ENCODE assay signal across 19 cellular contexts in the genomic region with DNA sequence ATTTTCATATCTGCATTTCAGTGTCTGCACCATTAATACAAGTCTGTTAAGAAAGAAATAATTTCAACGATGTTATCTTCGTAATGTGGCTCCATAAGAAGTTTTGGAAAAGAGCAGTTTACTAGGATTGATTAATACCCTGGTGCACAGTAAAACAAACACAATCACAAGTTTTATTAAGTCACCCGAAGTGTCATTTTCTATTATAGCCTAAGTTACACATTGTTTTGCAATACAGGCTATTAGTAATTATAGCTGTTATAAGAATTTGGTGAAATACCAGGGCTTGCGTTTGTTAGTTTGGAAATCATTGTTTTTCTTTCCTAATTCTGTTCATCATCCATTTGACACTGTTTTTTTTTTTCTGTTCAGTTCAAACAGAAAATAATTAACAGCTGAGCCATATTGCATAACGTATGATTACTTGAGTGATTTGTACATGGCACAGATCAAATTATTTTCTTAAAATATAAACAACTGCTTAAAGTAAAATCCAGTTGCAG. TPM values are rescaled to one million over a fixed set of nuclear protein-coding genes. Genes with fewer than 3 reads are reported as not detected.
DNase-seq lines count a peak whose midpoint lies in the region; ATAC-seq and TF ChIP-seq lines count a peak whose summit lies in the region.
"Had no signal": no experiment of that assay in that cellular context is flagged by ENCODE, and none has a peak within 500 bp of the region (broad histone marks: within the 10 kb centered on the region; RNA-seq: fewer than 3 reads in every experiment).

No MANE protein-coding gene starts in this region.

- H2AFZ ChIP-seq in PC-9 = no peak overlapping the region

- peaks cover 23% of the 10 kb centered on the region for H3K27me3 Mint-ChIP-seq in activated CD4-positive, alpha-beta T cell treated with anti-CD3 and anti-CD28 coated beads, Interleukin-2, amount 10 ng/mL, durations not matched to agents 7 days and 5 days

- peak overlapping the region; percentile 13 for H3K9ac ChIP-seq in adipocyte (ENCODE audit: low read length)

- DNase-seq in adipocyte (ENCODE audit: low read depth) = no peak
- peak; percentile 39 for DNase-seq in fibroblast of villous mesenchyme (ENCODE audit: low read depth)
- DNase-seq in omental fat pad (ENCODE audit: low spot score) = no peak
- no peak for DNase-seq in aorta
- DNase-seq in DMS114 treated with DMSO at 0.1 percent for 48 hours (lab: John Stamatoyannopoulos, UW; ENCODE audit: unreplicated experiment) = no peak
- no peak for DNase-seq in PC-9
- DNase-seq in activated CD4-positive, alpha-beta T cell treated with anti-CD3 and anti-CD28 coated beads, Interleukin-2, amount 10 ng/mL, durations not matched to agents 7 days and 5 days = no peak
- DNase-seq: BE2C; C1 segment of cervical spinal cord; CD4-positive, CD25-positive, alpha-beta regulatory T cell; CD8-positive, alpha-beta memory T cell; COR-L47; DMS 273 treated with DMSO at 0.1 percent for 48 hours; GOT3; H7; HFFc6 had no signal

- no peaks in the 10 kb centered on the region for H4K20me1 ChIP-seq in PC-9 (ENCODE audit: insufficient read depth)

- TF ChIP-seq CTCF in fibroblast of villous mesenchyme (IDR thresholded peaks at IDR 0.05; ENCODE audit: insufficient read depth, low read depth, low read length) = no peak
- TF ChIP-seq CTCF in omental fat pad (IDR thresholded peaks at IDR 0.05) = no peak
- TF ChIP-seq CTCF in PC-9 (conservative IDR thresholded peaks at IDR 0.05) = no peak

- no peaks in the 10 kb centered on the region for H3F3A ChIP-seq in PC-9 (ENCODE audit: insufficient read depth, low read depth)

- H3K36me3 Mint-ChIP-seq in activated CD4-positive, alpha-beta T cell treated with anti-CD3 and anti-CD28 coated beads, Interleukin-2, amount 10 ng/mL, durations not matched to agents 7 days and 5 days (ENCODE audit: low read depth) = no peaks in the 10 kb centered on the region
- H3K36me3 Mint-ChIP-seq: CD4-positive, CD25-positive, alpha-beta regulatory T cell; CD8-positive, alpha-beta memory T cell had no signal

- ATAC-seq in omental fat pad (ENCODE audit: low FRiP score) (peak; percentile 68), aorta (ENCODE audit: low FRiP score) (peak; percentile 33)
- ATAC-seq: HCT116, HepG2 had no signal

- WGBS in aorta, 2 donors = 58 to 64% methylated on average over 5 of the region's 5 CpGs

- H3K4me1 Mint-ChIP-seq in activated CD4-positive, alpha-beta T cell treated with anti-CD3 and anti-CD28 coated beads, Interleukin-2, amount 10 ng/mL, durations not matched to agents 7 days and 5 days = no peaks in the 10 kb centered on the region
- H3K4me1 Mint-ChIP-seq: CD4-positive, CD25-positive, alpha-beta regulatory T cell; CD8-positive, alpha-beta memory T cell; IgD-negative memory B cell had no signal

- no peak overlapping the region for H3K27ac Mint-ChIP-seq in activated CD4-positive, alpha-beta T cell treated with anti-CD3 and anti-CD28 coated beads, Interleukin-2, amount 10 ng/mL, durations not matched to agents 7 days and 5 days
- H3K27ac Mint-ChIP-seq: CD4-positive, CD25-positive, alpha-beta regulatory T cell; CD8-positive, alpha-beta memory T cell; HFFc6; IgD-negative memory B cell had no signal

- no peaks in the 10 kb centered on the region for H3K9me3 Mint-ChIP-seq in activated CD4-positive, alpha-beta T cell treated with anti-CD3 and anti-CD28 coated beads, Interleukin-2, amount 10 ng/mL, durations not matched to agents 7 days and 5 days
- H3K9me3 Mint-ChIP-seq: HFFc6 had no signal

- no peaks in the 10 kb centered on the region for H3K9me2 ChIP-seq in PC-9 (ENCODE audit: insufficient read depth)

- H3K4me1 ChIP-seq in adipocyte (ENCODE audit: control insufficient read depth, insufficient read depth, low read length) = peaks cover 17% of the 10 kb centered on the region
- peaks cover 2 to 3% of the 10 kb centered on the region in 2 donors for H3K4me1 ChIP-seq in aorta (ENCODE audit: control insufficient read depth in 1 of 2, insufficient read depth in 2 of 2, low read length in 2 of 2)
- no peaks in the 10 kb centered on the region for H3K4me1 ChIP-seq in PC-9 (replicated peaks; ENCODE audit: insufficient read depth)
- H3K4me1 ChIP-seq: BE2C had no signal

- no peak overlapping the region for H3K27ac ChIP-seq in aorta (ENCODE audit: low read depth in 1 of 2, low read length in 2 of 2)
- no peak overlapping the region for H3K27ac ChIP-seq in PC-9

- H3K9me3 ChIP-seq in adipocyte (ENCODE audit: control insufficient read depth, low read length) = no peaks in the 10 kb centered on the region
- H3K9me3 ChIP-seq in aorta (ENCODE audit: control insufficient read depth, low read length) = no peaks in the 10 kb centered on the region
- H3K9me3 ChIP-seq in PC-9 (ENCODE audit: insufficient read depth, low read depth) = no peaks in the 10 kb centered on the region
- H3K9me3 ChIP-seq: BE2C had no signal

- no peaks in the 10 kb centered on the region for H3K79me2 ChIP-seq in PC-9 (ENCODE audit: low read depth)

- H3K4me3 ChIP-seq in adipocyte (ENCODE audit: low read length) (peak overlapping the region; percentile 42), fibroblast of villous mesenchyme (ENCODE audit: low read depth, low read length) (no peak overlapping the region), aorta (ENCODE audit: low read length in 2 of 2) (no peak overlapping the region), PC-9 (no peak overlapping the region)

- POLR2A ChIA-PET in PC-9 (lab: Charles Lee; ENCODE audit: unreplicated experiment) = interaction anchor here (0.6 kb wide), 1 partner anchor 20 kb away, joined by 7 read pairs; no protein-coding TSS in a partner anchor
- POLR2A ChIA-PET in activated CD4-positive, alpha-beta T cell treated with anti-CD3 and anti-CD28 coated beads, Interleukin-2, amount 10 ng/mL, durations not matched to agents 7 days and 5 days (lab: Charles Lee) = no interaction called here

- no peak overlapping the region for H3K4me2 ChIP-seq in PC-9

- BruUV-seq in PC-9 (replicated peaks; lab: Mats Ljungman, UMichigan) = no TSS peak

- CTCF ChIA-PET in PC-9 (lab: Charles Lee) = no interaction called here
- CTCF ChIA-PET in activated CD4-positive, alpha-beta T cell treated with anti-CD3 and anti-CD28 coated beads, Interleukin-2, amount 10 ng/mL, durations not matched to agents 7 days and 5 days (lab: Charles Lee) = no interaction called here

- H3K4me3 Mint-ChIP-seq in activated CD4-positive, alpha-beta T cell treated with anti-CD3 and anti-CD28 coated beads, Interleukin-2, amount 10 ng/mL, durations not matched to agents 7 days and 5 days = no peak overlapping the region
- H3K4me3 Mint-ChIP-seq: CD4-positive, CD25-positive, alpha-beta regulatory T cell; CD8-positive, alpha-beta memory T cell; HFFc6; IgD-negative memory B cell had no signal

- H3K36me3 ChIP-seq in adipocyte (ENCODE audit: control insufficient read depth, insufficient read depth, low read length, severe bottlenecking) = peaks cover 7% of the 10 kb centered on the region
- no peaks in the 10 kb centered on the region for H3K36me3 ChIP-seq in aorta (ENCODE audit: control insufficient read depth in 1 of 2, insufficient read depth in 2 of 2, low read length in 1 of 2)
- no peaks in the 10 kb centered on the region for H3K36me3 ChIP-seq in PC-9 (ENCODE audit: low read depth)
- H3K36me3 ChIP-seq: BE2C had no signal

- H3K27me3 ChIP-seq in adipocyte (replicated peaks; ENCODE audit: control insufficient read depth, insufficient read depth, low read length) = no peaks in the 10 kb centered on the region
- no peaks in the 10 kb centered on the region for H3K27me3 ChIP-seq in aorta (ENCODE audit: control insufficient read depth in 1 of 2, insufficient read depth in 2 of 2, low read length in 1 of 2)
- H3K27me3 ChIP-seq in PC-9 (ENCODE audit: insufficient read depth, low read depth) = no peaks in the 10 kb centered on the region

- intact Hi-C loops in aorta (cut with DNase I) (no loop called here), PC-9 (cut with micrococcal nuclease; ENCODE audit: unreplicated experiment) (no loop called here)

RNA-seq across cellular contexts. Expression of gene LVRN, which starts 30.6 kb away (rescaled TPM):
- under 0.01 and 0.64 TPM in 2 replicates for total RNA-seq in fibroblast of villous mesenchyme
- 10 to 100 TPM; 14.9 to 39.7 (median 24.8) TPM for total RNA-seq in omental fat pad
- total RNA-seq in aorta = 10 to 100 TPM in 1 of 2 donors, 1 to 10 TPM in 1; 1.4 to 11.0 TPM
- under 1 TPM; 0.26 to 0.88 TPM for polyA plus RNA-seq in aorta
- total RNA-seq in PC-9 (2021) = 0.40 and 0.79 TPM in 2 replicates
- total RNA-seq in activated CD4-positive, alpha-beta T cell treated with anti-CD3 and anti-CD28 coated beads, Interleukin-2, amount 10 ng/mL, durations not matched to agents 7 days and 5 days = not detected
- total RNA-seq: CD4-positive, CD25-positive, alpha-beta regulatory T cell had no signal
- polyA plus RNA-seq: CD4-positive, CD25-positive, alpha-beta regulatory T cell; CD8-positive, alpha-beta memory T cell; IgD-negative memory B cell had no signal

RNA-seq across cellular contexts. Expression of gene ARL14EPL, which starts 39.4 kb away (rescaled TPM):
- not detected in 2 replicates for total RNA-seq in fibroblast of villous mesenchyme
- total RNA-seq in omental fat pad = not detected
- total RNA-seq in aorta = under 1 TPM in 1 of 2 donors, not detected in 1; 0.63 TPM
- not detected for polyA plus RNA-seq in aorta
- total RNA-seq in PC-9 (2021) = 0.37 TPM in 1 of 2 replicates, not detected in the other
- total RNA-seq in activated CD4-positive, alpha-beta T cell treated with anti-CD3 and anti-CD28 coated beads, Interleukin-2, amount 10 ng/mL, durations not matched to agents 7 days and 5 days = not detected
- total RNA-seq: CD4-positive, CD25-positive, alpha-beta regulatory T cell; CD8-positive, alpha-beta memory T cell; H7; HepG2; HFFc6 had no signal
- polyA plus RNA-seq: CD4-positive, CD25-positive, alpha-beta regulatory T cell; CD8-positive, alpha-beta memory T cell; HepG2 had no signal
